Comparison of ENCODE assay signal across 11 cellular contexts in the genomic region with DNA sequence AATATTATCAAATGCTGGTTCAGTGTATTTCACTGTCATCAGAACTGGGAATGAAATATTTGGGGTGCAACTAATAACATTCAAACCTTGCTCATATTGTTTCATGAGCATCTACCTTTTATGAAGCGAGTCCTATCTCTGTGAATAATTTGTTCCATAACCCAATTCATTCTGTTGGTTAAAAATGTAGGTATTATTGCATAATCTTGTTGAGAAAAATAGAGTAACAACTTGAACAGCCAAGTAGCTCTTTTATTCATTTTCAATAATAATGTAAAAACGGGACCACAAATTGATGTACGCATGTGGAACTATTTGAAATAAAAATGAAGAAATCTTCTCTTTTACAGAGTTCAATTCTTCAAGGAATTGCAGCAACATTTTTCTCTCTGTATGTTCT.
"Had no signal": no experiment of that assay in that cellular context is flagged by ENCODE, and none has a peak within 500 bp of the region (broad histone marks: within the 10 kb centered on the region; RNA-seq: fewer than 3 reads in every experiment).

No MANE protein-coding gene starts in this region.

- H3K9ac ChIP-seq: GM23248 had no signal

- H2AFZ ChIP-seq: GM23248, GM23338 had no signal

- H3K4me2 ChIP-seq: GM23338 had no signal

- H3K4me3 Mint-ChIP-seq: GM23338, H9, HFFc6 had no signal

- DNase-seq: GM23248, GOT3, H7, H9, HCEC 1CT, HFFc6 had no signal

- ATAC-seq: GM23338, HCT116 had no signal

- H3K4me3 ChIP-seq: GM23248, GM23338, HAP-1 had no signal

- H3K27ac Mint-ChIP-seq: GM23338, H9, HFFc6 had no signal

- H3K9me3 Mint-ChIP-seq: H9 had no signal

- H3K27ac ChIP-seq: GM23248 had no signal

- H3K9me3 ChIP-seq: HAP-1 had no signal

- H3K36me3 ChIP-seq: HAP-1 had no signal

- FAIRE-seq: H1, H54 had no signal
